Comparison of ENCODE assay signal across 8 cellular contexts in the genomic region with DNA sequence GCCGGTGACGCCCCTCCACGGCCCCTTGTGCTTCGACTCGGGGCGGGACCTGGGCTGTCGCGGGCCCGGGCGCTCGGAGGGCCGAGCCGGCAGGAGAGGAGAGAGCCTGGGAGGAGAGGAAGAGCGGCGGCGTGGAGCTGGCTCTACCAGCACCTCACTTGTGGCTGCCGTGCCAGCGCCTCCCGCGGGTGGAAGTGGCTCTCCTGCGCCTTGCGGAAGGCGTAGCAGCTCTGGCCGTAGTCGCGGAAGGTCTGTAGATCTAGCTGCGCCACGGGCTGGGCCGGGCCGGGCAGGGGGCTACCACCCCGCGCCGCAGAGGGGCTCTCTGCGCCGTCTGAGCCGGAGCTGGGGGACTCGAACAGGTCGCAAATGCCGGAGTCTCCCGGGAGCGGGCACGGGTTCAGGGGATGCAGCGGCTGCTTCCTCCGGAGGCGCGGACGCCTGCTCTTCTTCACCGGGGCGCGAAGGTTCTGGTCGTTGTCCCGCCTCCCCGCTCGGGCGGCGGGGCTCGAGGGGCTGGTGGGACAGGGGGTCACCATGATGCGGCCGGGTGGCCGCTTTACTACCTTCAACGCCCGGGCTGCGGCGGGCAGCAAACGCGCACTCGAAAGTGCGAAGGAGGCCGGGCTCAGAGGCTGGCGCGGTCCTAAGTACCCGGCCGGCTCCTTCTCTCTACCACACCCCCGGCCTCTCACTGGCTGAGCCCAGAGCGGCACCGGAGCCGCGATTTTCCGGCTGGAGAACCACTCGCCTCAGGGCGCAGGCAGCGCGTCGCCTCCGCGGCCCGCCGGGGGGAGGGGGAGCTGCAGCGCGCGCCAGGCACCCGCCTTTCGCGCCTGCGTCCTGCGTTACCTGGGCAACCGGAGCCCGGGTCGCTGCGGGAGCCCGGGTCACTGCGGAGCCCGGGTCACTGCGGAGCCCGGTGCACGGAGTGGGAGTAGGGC. TPM values are rescaled to one million over a fixed set of nuclear protein-coding genes. Genes with fewer than 3 reads are reported as not detected.
DNase-seq lines count a peak whose midpoint lies in the region; ATAC-seq, FAIRE-seq and TF ChIP-seq lines count a peak whose summit lies in the region.

A gene with protein sequence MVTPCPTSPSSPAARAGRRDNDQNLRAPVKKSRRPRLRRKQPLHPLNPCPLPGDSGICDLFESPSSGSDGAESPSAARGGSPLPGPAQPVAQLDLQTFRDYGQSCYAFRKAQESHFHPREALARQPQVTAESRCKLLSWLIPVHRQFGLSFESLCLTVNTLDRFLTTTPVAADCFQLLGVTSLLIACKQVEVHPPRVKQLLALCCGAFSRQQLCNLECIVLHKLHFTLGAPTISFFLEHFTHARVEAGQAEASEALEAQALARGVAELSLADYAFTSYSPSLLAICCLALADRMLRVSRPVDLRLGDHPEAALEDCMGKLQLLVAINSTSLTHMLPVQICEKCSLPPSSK (minus strand): TSS at position 624 of the 944 bp plus-strand sequence. CDS start 85 bp downstream, at position 539.

- no peak for TF ChIP-seq EP300 in HepG2 (IDR thresholded peaks at IDR 0.05; ENCODE audit: low read depth in 2 of 2, low read length in 2 of 2)
- TF ChIP-seq EP300 in HepG2 (CRISPR knock-in tag; IDR thresholded peaks at IDR 0.05; ENCODE audit: borderline replicate concordance): no peak

- intact Hi-C loops in dendritic cell treated with granulocyte-macrophage colony-stimulating factor and Interleukin-4, amounts not matched to agents 40 ng/mL and 50 ng/mL, for 4 days (cut with micrococcal nuclease): loop anchor here (5.0 kb wide), 1 partner anchor 61 kb away; a partner anchor contains a TSS
- intact Hi-C loops in HepG2 (cut with micrococcal nuclease; ENCODE audit: unreplicated experiment): no loop called here

- CTCF ChIA-PET in HepG2 (lab: Yijun Ruan, JAX; ENCODE audit: low intra/inter-chr PET ratio, low total read pairs): no interaction called here

- peak; percentile 28; the same call in 1 of the 2 replicates for TF ChIP-seq CTCF in WERI-Rb-1 (IDR thresholded peaks at IDR 0.05; ENCODE audit: low read depth, low read length)
- no peak for TF ChIP-seq CTCF in HepG2 (CRISPR knock-in tag; IDR thresholded peaks at IDR 0.05)

- no peaks in the 10 kb centered on the region for H3K79me2 ChIP-seq in HepG2 (ENCODE audit: insufficient read depth, low read length)

- H3K4me2 ChIP-seq in HepG2 (ENCODE audit: low read depth, low read length): peak within 1 kb of the TSS; percentile 98

- H3K27me3 ChIP-seq in WERI-Rb-1 (ENCODE audit: insufficient read depth, low read depth, severe bottlenecking): peaks cover 57% of the 10 kb centered on the region
- peaks cover 7 to 66% of the 10 kb centered on the region in 2 experiments; a peak in 4 of 5 replicates for H3K27me3 ChIP-seq in HepG2 (ENCODE audit: control insufficient read depth in 1 of 2, insufficient read depth in 2 of 2, low read length in 2 of 2)

- no peaks in the 10 kb centered on the region for H3K9me3 ChIP-seq in WERI-Rb-1 (ENCODE audit: severe bottlenecking)
- no peaks in the 10 kb centered on the region for H3K9me3 ChIP-seq in HepG2 (ENCODE audit: low read length)

- no peak for TF ChIP-seq RAD21 in HepG2 (CRISPR knock-in tag; IDR thresholded peaks at IDR 0.05)

- DNase-seq in NCI-H2171 (lab: John Stamatoyannopoulos, UW) (peak; percentile 93), WERI-Rb-1 (peak; percentile 75), HepG2 (ENCODE audit: low spot score) (peak; percentile 18), SKM-1 treated with dmso at 0.1 percent for 144 hours (lab: John Stamatoyannopoulos, UW; ENCODE audit: unreplicated experiment) (no peak)
- peak; percentile 59 for DNase-seq in stimulated activated CD4-positive, alpha-beta T cell treated with anti-CD3 and anti-CD28 coated beads, Interleukin-4, amount 100 ng/mL, for 1 hour

- peak within 1 kb of the TSS; percentile 65 for H2AFZ ChIP-seq in HepG2 (ENCODE audit: low read length)

- no peaks in the 10 kb centered on the region for H3K36me3 ChIP-seq in WERI-Rb-1
- H3K36me3 ChIP-seq in HepG2 (replicated peaks in 1 of 2; ENCODE audit: control insufficient read depth in 1 of 2, insufficient read depth in 2 of 2, low read length in 2 of 2): no peaks in the 10 kb centered on the region

- H3K27me3 Mint-ChIP-seq in dendritic cell treated with granulocyte-macrophage colony-stimulating factor and Interleukin-4, amounts not matched to agents 40 ng/mL and 50 ng/mL, for 4 days: peaks cover 92% of the 10 kb centered on the region

- no peak within 1 kb of the TSS for H3K9ac ChIP-seq in HepG2 (ENCODE audit: insufficient read depth, low read depth, low read length)

- peak within 1 kb of the TSS; percentile 86 for H3K4me3 Mint-ChIP-seq in dendritic cell treated with granulocyte-macrophage colony-stimulating factor and Interleukin-4, amounts not matched to agents 40 ng/mL and 50 ng/mL, for 4 days

- 0 out of 2 replicates have a peak, but pooled peaks cover 4% of the 10 kb centered on the region for H4K20me1 ChIP-seq in HepG2 (ENCODE audit: insufficient read depth, low read length)

- peak within 1 kb of the TSS; percentile 67 for H3K4me3 ChIP-seq in WERI-Rb-1 (ENCODE audit: low read depth, low read length)
- H3K4me3 ChIP-seq in HepG2 (replicated peaks in 1 of 3; ENCODE audit: insufficient read depth in 1 of 3, low read depth in 2 of 3, low read length in 3 of 3): peak within 1 kb of the TSS; percentile 48 to 73 (median 68)

- H3K36me3 Mint-ChIP-seq in dendritic cell treated with granulocyte-macrophage colony-stimulating factor and Interleukin-4, amounts not matched to agents 40 ng/mL and 50 ng/mL, for 4 days (ENCODE audit: low read depth): peaks cover 6% of the 10 kb centered on the region

- H3K4me1 ChIP-seq in HepG2 (ENCODE audit: insufficient read depth, low read length): peaks cover 37% of the 10 kb centered on the region

- H3K27ac ChIP-seq in WERI-Rb-1 (no peak within 1 kb of the TSS), HepG2 (ENCODE audit: extremely low read length, insufficient read depth, low read length) (no peak within 1 kb of the TSS)

- TF ChIP-seq POLR2A in HepG2 (IDR thresholded peaks at IDR 0.05; ENCODE audit: insufficient read depth in 1 of 2, low read depth in 2 of 2, low read length in 2 of 2): no peak

- no peak for FAIRE-seq in HepG2 (lab: Jason Lieb, UNC)

- ATAC-seq in GM18498 (IDR thresholded peaks at IDR 0.05; ENCODE audit: unreplicated experiment) (peak; percentile 65), HG02973 (IDR thresholded peaks at IDR 0.05; ENCODE audit: unreplicated experiment) (peak; percentile 45), HepG2 (peak; percentile 81)

- 1% methylated on average over 26 of the region's 106 CpGs for WGBS in HepG2 (ENCODE audit: low lambda C conversion rate)

- no peak within 1 kb of the TSS for H3K27ac Mint-ChIP-seq in dendritic cell treated with granulocyte-macrophage colony-stimulating factor and Interleukin-4, amounts not matched to agents 40 ng/mL and 50 ng/mL, for 4 days

- H3K4me1 Mint-ChIP-seq in dendritic cell treated with granulocyte-macrophage colony-stimulating factor and Interleukin-4, amounts not matched to agents 40 ng/mL and 50 ng/mL, for 4 days (ENCODE audit: low read depth): peaks cover 22% of the 10 kb centered on the region

- POLR2A ChIA-PET in HepG2 (lab: Yijun Ruan, JAX): no interaction called here

- in situ Hi-C loops in HepG2 (cut with HindIII; ENCODE audit: extremely low pct_ligation_motif_present, low pct_unique_long_range_greater_than_20kb): no loop called here

- H3K9me3 Mint-ChIP-seq in dendritic cell treated with granulocyte-macrophage colony-stimulating factor and Interleukin-4, amounts not matched to agents 40 ng/mL and 50 ng/mL, for 4 days: no peaks in the 10 kb centered on the region

- no TSS peak for BruUV-seq in HepG2 (replicated peaks; lab: Mats Ljungman, UMichigan)

TF ChIP-seq in HepG2, 621 proteins besides CTCF, POLR2A, EP300 and RAD21 (continues in another document):
- TF ChIP-seq, protein P1, sequence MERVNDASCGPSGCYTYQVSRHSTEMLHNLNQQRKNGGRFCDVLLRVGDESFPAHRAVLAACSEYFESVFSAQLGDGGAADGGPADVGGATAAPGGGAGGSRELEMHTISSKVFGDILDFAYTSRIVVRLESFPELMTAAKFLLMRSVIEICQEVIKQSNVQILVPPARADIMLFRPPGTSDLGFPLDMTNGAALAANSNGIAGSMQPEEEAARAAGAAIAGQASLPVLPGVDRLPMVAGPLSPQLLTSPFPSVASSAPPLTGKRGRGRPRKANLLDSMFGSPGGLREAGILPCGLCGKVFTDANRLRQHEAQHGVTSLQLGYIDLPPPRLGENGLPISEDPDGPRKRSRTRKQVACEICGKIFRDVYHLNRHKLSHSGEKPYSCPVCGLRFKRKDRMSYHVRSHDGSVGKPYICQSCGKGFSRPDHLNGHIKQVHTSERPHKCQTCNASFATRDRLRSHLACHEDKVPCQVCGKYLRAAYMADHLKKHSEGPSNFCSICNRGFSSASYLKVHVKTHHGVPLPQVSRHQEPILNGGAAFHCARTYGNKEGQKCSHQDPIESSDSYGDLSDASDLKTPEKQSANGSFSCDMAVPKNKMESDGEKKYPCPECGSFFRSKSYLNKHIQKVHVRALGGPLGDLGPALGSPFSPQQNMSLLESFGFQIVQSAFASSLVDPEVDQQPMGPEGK (CRISPR knock-in tag; IDR thresholded peaks at IDR 0.05): 0 out of 2 replicates have a peak, but pooled peaks have one; percentile 24

RNA-seq across cellular contexts. Expression of the gene that starts here (rescaled TPM):
- total RNA-seq in HepG2 (2016; rRNA removed; fragmentation: Illumina TruSeq; extraction: Trizol): 0.07 TPM in 1 of 2 replicates, not detected in the other
- total RNA-seq in HepG2 (2016; cell fraction: cytosol; rRNA removed; fragmentation: Illumina TruSeq; extraction: Trizol; ENCODE audit: low read depth): not detected in 2 replicates
- not detected in 2 replicates for total RNA-seq in HepG2 (2016; cell fraction: insoluble cytoplasmic fraction; rRNA removed; fragmentation: Illumina TruSeq; extraction: Trizol)
- total RNA-seq in HepG2 (2016; cell fraction: membrane; rRNA removed; fragmentation: Illumina TruSeq; extraction: Trizol): not detected in 2 replicates
- total RNA-seq in HepG2 (2016; cell fraction: nucleus; rRNA removed; fragmentation: Illumina TruSeq; extraction: Trizol): not detected in 2 replicates
- not detected in 2 replicates for polyA plus RNA-seq in HepG2 (2011; rRNA removed)
- polyA plus RNA-seq in HepG2 (2011; cell fraction: cytosol; rRNA removed): not detected in 2 replicates
- polyA plus RNA-seq in HepG2 (2011; cell fraction: nucleus; rRNA removed): not detected in 2 replicates
- not detected in 2 replicates for polyA plus RNA-seq in HepG2 (2012)
- not detected in 2 replicates for polyA plus RNA-seq in HepG2 (2016; cell fraction: cytosol; fragmentation: Illumina TruSeq; extraction: Trizol; ENCODE audit: low read depth)
- not detected in 2 replicates for polyA plus RNA-seq in HepG2 (2016; cell fraction: insoluble cytoplasmic fraction; fragmentation: Illumina TruSeq; extraction: Trizol; ENCODE audit: low read depth)
- not detected in 2 replicates for polyA plus RNA-seq in HepG2 (2016; cell fraction: membrane; fragmentation: Illumina TruSeq; extraction: Trizol; ENCODE audit: low read depth)
- polyA plus RNA-seq in HepG2 (2016; cell fraction: nucleus; fragmentation: Illumina TruSeq; extraction: Trizol; ENCODE audit: insufficient read depth, low read depth): not detected in 2 replicates
- 0.10 and 2.1 TPM in 2 replicates for polyA minus RNA-seq in HepG2 (2011; rRNA and poly(A)+ RNA removed; ENCODE audit: low replicate concordance)
- polyA minus RNA-seq in HepG2 (2011; cell fraction: cytosol; rRNA and poly(A)+ RNA removed): not detected in 2 replicates
- polyA minus RNA-seq in HepG2 (2011; cell fraction: nucleus; rRNA and poly(A)+ RNA removed): not detected in 2 replicates
